In genomic region chr12:72084061-72084460, GRCh38 we compare ENCODE assay signal across 9 cellular contexts.
"Had no signal": no experiment of that assay in that cellular context is flagged by ENCODE, and none has a peak within 500 bp of the region (broad histone marks: within the 10 kb centered on the region; RNA-seq: fewer than 3 reads in every experiment).

No MANE protein-coding gene starts in this region.

- H3K27ac ChIP-seq: GM23248 had no signal

- H3K9me3 ChIP-seq: HAP-1 had no signal

- H3K36me3 ChIP-seq: HAP-1 had no signal

- H3K4me1 ChIP-seq: HAP-1 had no signal

- H3K4me3 ChIP-seq: GM23248, HAP-1 had no signal

- H3K4me1 Mint-ChIP-seq: IgD-negative memory B cell had no signal

- H3K27ac Mint-ChIP-seq: HFFc6, IgD-negative memory B cell had no signal

- ATAC-seq: HCT116, HepG2 had no signal

- H2AFZ ChIP-seq: GM23248 had no signal

- H3K4me3 Mint-ChIP-seq: HFFc6, IgD-negative memory B cell had no signal

- DNase-seq: GM23248, GOT3, H7, HFFc6, KBM-7 had no signal

- H3K36me3 Mint-ChIP-seq: IgD-negative memory B cell had no signal

- H3K9me3 Mint-ChIP-seq: HFFc6 had no signal

- H3K9ac ChIP-seq: GM23248 had no signal

- H3K27me3 Mint-ChIP-seq: IgD-negative memory B cell had no signal
